ENCODE assay signal across 25 cellular contexts in the genomic region with DNA sequence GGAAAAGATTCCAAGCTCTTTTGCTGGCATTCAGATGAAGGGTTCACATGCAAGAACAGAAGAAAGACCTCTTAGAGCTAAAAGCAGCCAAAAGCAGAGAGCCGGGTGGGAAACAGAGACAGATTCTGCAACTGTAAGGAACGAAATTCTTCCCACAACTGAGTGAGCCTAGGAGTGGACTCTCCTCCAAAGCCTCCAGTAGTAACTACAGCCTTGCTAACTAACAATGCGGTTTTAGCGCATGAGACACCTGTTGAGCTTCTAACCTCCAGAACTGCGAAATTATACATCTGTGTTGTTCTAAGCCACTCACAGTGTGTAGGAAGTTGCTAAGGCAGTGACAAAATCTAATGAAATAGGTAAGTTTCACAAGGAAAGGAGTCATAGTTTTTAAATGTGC.
DNase-seq lines count a peak whose midpoint lies in the region; ATAC-seq, FAIRE-seq and TF ChIP-seq lines count a peak whose summit lies in the region.
"Had no signal": no experiment of that assay in that cellular context is flagged by ENCODE, and none has a peak within 500 bp of the region (broad histone marks: within the 10 kb centered on the region; RNA-seq: fewer than 3 reads in every experiment).

No MANE protein-coding gene starts in this region.

- dilution Hi-C loops in IMR-90 (cut with HindIII; ENCODE audit: low sequenced_read_pairs, unreplicated experiment) = no loop called here

- H3K23me2 ChIP-seq in H1 (ENCODE audit: low read depth, low read length) = no peaks in the 10 kb centered on the region

- WGBS in IMR-90 (ENCODE audit: extremely low coverage in 2 of 2, insufficient read length in 1 of 2), 2 experiments = no CpG with 5 or more reads among the region's 5 CpGs
- 64% methylated on average over 5 of the region's 5 CpGs; no CpG with 5 or more reads in 1 of the 2 experiments for WGBS in H1 (ENCODE audit: extremely low coverage in 1 of 2, insufficient coverage in 1 of 2, insufficient read length in 1 of 2, insufficient replicate concordance in 2 of 2, low coverage in 1 of 2, low lambda C conversion rate in 2 of 2, missing lambda C conversion rate in 1 of 2), 2 experiments
- 64 to 65% methylated on average over 5 of the region's 5 CpGs for WGBS in heart right ventricle, 2 donors
- WGBS in suprapubic skin = 73% methylated on average over 5 of the region's 5 CpGs

- CTCF ChIA-PET in IMR-90 (lab: Yijun Ruan, JAX) = no interaction called here
- CTCF ChIA-PET in H1 (lab: Charles Lee; ENCODE audit: partially characterized antibody) = no interaction called here

- H2BK20ac ChIP-seq in IMR-90 (ENCODE audit: low read depth, low read length) (no peak overlapping the region), H1 (ENCODE audit: low read length) (no peak overlapping the region)

- H3K79me1 ChIP-seq in IMR-90 (ENCODE audit: low read depth in 1 of 2, low read length in 2 of 2) (no peaks in the 10 kb centered on the region), H1 (ENCODE audit: low read depth, low read length) (no peaks in the 10 kb centered on the region)

- H3K4me1 ChIP-seq in IMR-90 (ENCODE audit: control insufficient read depth, insufficient read depth, low read length) (no peaks in the 10 kb centered on the region), H1 (replicated peaks in 1 of 4; ENCODE audit: control insufficient read depth in 3 of 4, insufficient read depth in 4 of 4, low read length in 3 of 4) (peaks cover 0 to 6% (median 2%) of the 10 kb centered on the region in 4 experiments; a peak in 2 of 7 replicates), heart right ventricle (no peaks in the 10 kb centered on the region), suprapubic skin (no peaks in the 10 kb centered on the region)

- no peak overlapping the region for H2BK120ac ChIP-seq in IMR-90 (ENCODE audit: low read depth, low read length)
- no peak overlapping the region for H2BK120ac ChIP-seq in H1 (replicated peaks; ENCODE audit: low read depth, low read length)

- H3K56ac ChIP-seq in IMR-90 (ENCODE audit: extremely low read depth, insufficient read depth, low read length) = no peak overlapping the region
- H3K56ac ChIP-seq in H1 (replicated peaks; ENCODE audit: insufficient read length, low read depth, low read length) = no peak overlapping the region

- H2AFZ ChIP-seq in IMR-90 (replicated peaks; ENCODE audit: low read length, poor library complexity) (no peak overlapping the region), H1 (ENCODE audit: low read length) (peak overlapping the region; percentile 76)

- in situ Hi-C loops in IMR-90 (cut with MboI; ENCODE audit: low sequenced_read_pairs) = no loop called here

- no peak for TF ChIP-seq CTCF in IMR-90 (conservative IDR thresholded peaks at IDR 0.05; ENCODE audit: low read depth, low read length)
- TF ChIP-seq CTCF in H1 (IDR thresholded peaks at IDR 0.05; ENCODE audit: control extremely low read depth in 1 of 3, insufficient read depth in 1 of 3, low read depth in 1 of 3, low read length in 3 of 3) = no peak
- TF ChIP-seq CTCF in heart right ventricle (IDR thresholded peaks at IDR 0.05) = no peak
- TF ChIP-seq CTCF in suprapubic skin (IDR thresholded peaks at IDR 0.05) = no peak

- POLR2A ChIA-PET in IMR-90 (lab: Charles Lee; ENCODE audit: unreplicated experiment) (no interaction called here), H1 (lab: Charles Lee; ENCODE audit: partially characterized antibody) (no interaction called here)

- ATAC-seq in IMR-90 (ENCODE audit: low read depth) (no peak), heart right ventricle (no peak)
- ATAC-seq: HCT116, Panc1, SK-N-SH treated with all-trans-retinoic acid at 6 μM for 48 hours had no signal

- DNase-seq in DMS 273 (lab: John Stamatoyannopoulos, UW; ENCODE audit: unreplicated experiment) = peak; percentile 18
- DNase-seq in DMS 273 treated with DMSO at 0.1 percent for 48 hours (lab: John Stamatoyannopoulos, UW) = no peak
- DNase-seq in IMR-90 = peak; percentile 0
- no peak for DNase-seq in H1 (ENCODE audit: low read depth in 1 of 2, low spot score in 2 of 2)
- peak; percentile 29 for DNase-seq in skeletal muscle cell (ENCODE audit: low read depth)
- no peak for DNase-seq in HK-2 (ENCODE audit: unreplicated experiment)
- DNase-seq in heart right ventricle = no peak
- no peak for DNase-seq in suprapubic skin (ENCODE audit: low spot score in 2 of 2)
- DNase-seq: ACHN; CD4-positive, alpha-beta T cell; COR-L47; Kasumi-1; MM.1S; NCI-H1092 treated with DMSO at 0.1 percent for 48 hours; NCI-H1436 treated with DMSO at 0.1 percent for 48 hours; NCI-H1930; NCI-H774; NK-92 treated with Interleukin-12 subunit alpha and Interleukin-12 subunit beta, amount 100 ng/mL, for 24 hours; SIG-M5 had no signal

- H4K8ac ChIP-seq in IMR-90 (ENCODE audit: low read depth in 2 of 2, low read length in 2 of 2) (no peak overlapping the region), H1 (ENCODE audit: extremely low read depth, insufficient read depth, low read length) (no peak overlapping the region)

- no TSS peak for BruUV-seq in IMR-90 (replicated peaks; lab: Mats Ljungman, UMichigan)

- TF ChIP-seq RAD21 in IMR-90 (IDR thresholded peaks at IDR 0.05; ENCODE audit: low read length) (no peak), H1 (IDR thresholded peaks at IDR 0.05 in 1 of 2, conservative IDR thresholded peaks at IDR 0.05 in 1 of 2; ENCODE audit: low read depth in 2 of 2, low read length in 2 of 2) (no peak)

- intact Hi-C loops in IMR-90 (cut with micrococcal nuclease) = no loop called here
- intact Hi-C loops in heart right ventricle (cut with DNase I) = no loop called here

- no peaks in the 10 kb centered on the region for H3K79me2 ChIP-seq in H1 (ENCODE audit: control insufficient read depth in 1 of 2, insufficient read depth in 2 of 2, low read length in 2 of 2)

- H4K5ac ChIP-seq in IMR-90 (ENCODE audit: low read depth, low read length) (no peak overlapping the region), H1 (ENCODE audit: insufficient read length, low read depth, low read length) (no peak overlapping the region)

- H3K4ac ChIP-seq in IMR-90 (ENCODE audit: low read depth, low read length) (no peak overlapping the region), H1 (replicated peaks; ENCODE audit: insufficient read length, low read depth, low read length) (no peak overlapping the region)

- H3K4me2 ChIP-seq in IMR-90 (ENCODE audit: low read depth, low read length) (no peak overlapping the region), H1 (ENCODE audit: insufficient read depth in 1 of 2, low read depth in 2 of 2, low read length in 2 of 2) (no peak overlapping the region)
- H3K4me2 ChIP-seq: BLaER1 had no signal

- H2BK5ac ChIP-seq in IMR-90 (ENCODE audit: low read depth, low read length, poor library complexity, severe bottlenecking) (no peak overlapping the region), H1 (ENCODE audit: low read depth, low read length) (no peak overlapping the region)

- H3K27me3 ChIP-seq in IMR-90 (ENCODE audit: control insufficient read depth, insufficient read depth, low read length) = no peaks in the 10 kb centered on the region
- no peaks in the 10 kb centered on the region for H3K27me3 ChIP-seq in H1 (replicated peaks in 1 of 4; ENCODE audit: control insufficient read depth in 3 of 4, extremely low read depth in 1 of 4, insufficient read depth in 3 of 4, low read length in 3 of 4)
- H3K27me3 ChIP-seq in heart right ventricle = no peaks in the 10 kb centered on the region
- H3K27me3 ChIP-seq in suprapubic skin = no peaks in the 10 kb centered on the region
- H3K27me3 ChIP-seq: BLaER1 had no signal

- H4K20me1 ChIP-seq in IMR-90 (ENCODE audit: insufficient read depth, low read length) (no peaks in the 10 kb centered on the region), H1 (replicated peaks in 1 of 2; ENCODE audit: control insufficient read depth in 1 of 2, insufficient read depth in 2 of 2, low read length in 2 of 2) (no peaks in the 10 kb centered on the region)
- H4K20me1 ChIP-seq: BLaER1 had no signal

- H3K36me3 ChIP-seq in IMR-90 (ENCODE audit: control insufficient read depth, insufficient read depth, low read length) = no peaks in the 10 kb centered on the region
- no peaks in the 10 kb centered on the region for H3K36me3 ChIP-seq in H1 (ENCODE audit: control insufficient read depth in 2 of 4, insufficient read depth in 4 of 4, low read length in 3 of 4)
- H3K36me3 ChIP-seq in heart right ventricle = no peaks in the 10 kb centered on the region
- no peaks in the 10 kb centered on the region for H3K36me3 ChIP-seq in suprapubic skin
- H3K36me3 ChIP-seq: BLaER1 had no signal

- H3K4me3 ChIP-seq in IMR-90 (ENCODE audit: insufficient read depth, low read depth, low read length) (no peak overlapping the region), H1 (ENCODE audit: extremely low read depth in 1 of 4, insufficient read depth in 2 of 4, low read depth in 3 of 4, low read length in 4 of 4) (no peak overlapping the region), skeletal muscle cell (ENCODE audit: low read depth, low read length) (no peak overlapping the region), heart right ventricle (no peak overlapping the region), suprapubic skin (no peak overlapping the region)
- H3K4me3 ChIP-seq: BLaER1 had no signal

- H4K91ac ChIP-seq in IMR-90 (ENCODE audit: insufficient read depth, low read depth, low read length) (no peak overlapping the region), H1 (replicated peaks; ENCODE audit: insufficient read length, low read length) (no peak overlapping the region)

- H3K14ac ChIP-seq in IMR-90 (replicated peaks; ENCODE audit: low read depth, low read length) (no peak overlapping the region), H1 (ENCODE audit: insufficient read length) (no peak overlapping the region)

- TF ChIP-seq EP300 in H1 (IDR thresholded peaks at IDR 0.05; ENCODE audit: borderline replicate concordance in 1 of 2, low read depth in 2 of 2, low read length in 2 of 2) = no peak
- TF ChIP-seq EP300 in suprapubic skin (IDR thresholded peaks at IDR 0.05) = no peak

- TF ChIP-seq POLR2A in IMR-90 (IDR thresholded peaks at IDR 0.05; ENCODE audit: low read depth, low read length) (no peak), H1 (IDR thresholded peaks at IDR 0.05; ENCODE audit: control extremely low read depth in 1 of 2, low read depth in 2 of 2, low read length in 2 of 2) (no peak), suprapubic skin (IDR thresholded peaks at IDR 0.05) (no peak)

- no peak overlapping the region for H2AK5ac ChIP-seq in IMR-90 (ENCODE audit: low read depth, low read length)
- H2AK5ac ChIP-seq in H1 (ENCODE audit: low read depth, low read length) = no peak overlapping the region

- peaks cover 2% of the 10 kb centered on the region; the same call in 1 of the 2 replicates for H3K9me3 ChIP-seq in IMR-90 (ENCODE audit: control insufficient read depth, insufficient read depth, low read length)
- no peaks in the 10 kb centered on the region for H3K9me3 ChIP-seq in H1 (ENCODE audit: insufficient read depth in 2 of 2, low read depth in 1 of 2, low read length in 1 of 2)
- H3K9me3 ChIP-seq in heart right ventricle = peaks cover 0 to 3% (median 0%) of the 10 kb centered on the region in 11 donors
- no peaks in the 10 kb centered on the region for H3K9me3 ChIP-seq in suprapubic skin
- H3K9me3 ChIP-seq: BLaER1 had no signal

- no peak overlapping the region for H2AK9ac ChIP-seq in IMR-90 (replicated peaks; ENCODE audit: low read depth, low read length, poor library complexity)

- H3K9me1 ChIP-seq in IMR-90 (ENCODE audit: insufficient read depth, low read length) = no peaks in the 10 kb centered on the region

- H3K18ac ChIP-seq in IMR-90 (ENCODE audit: low read depth, low read length) (no peak overlapping the region), H1 (ENCODE audit: extremely low read depth, low read length) (no peak overlapping the region)

- H3K9ac ChIP-seq in IMR-90 (ENCODE audit: low read depth, low read length) = no peak overlapping the region
- H3K9ac ChIP-seq in H1 (replicated peaks in 1 of 4; ENCODE audit: extremely low read depth in 1 of 4, low read depth in 3 of 4, low read length in 3 of 4) = no peak overlapping the region
- H3K9ac ChIP-seq: BLaER1 had no signal

- H3K23ac ChIP-seq in IMR-90 (ENCODE audit: low read depth, low read length) (no peak overlapping the region), H1 (ENCODE audit: insufficient read length) (no peak overlapping the region)

- H2BK12ac ChIP-seq in H1 (ENCODE audit: low read depth, low read length) = no peak overlapping the region

- H3K27ac ChIP-seq in IMR-90 (ENCODE audit: insufficient read depth, low read length) = no peak overlapping the region
- H3K27ac ChIP-seq in H1 (ENCODE audit: low read depth, low read length) = no peak overlapping the region
- no peak overlapping the region for H3K27ac ChIP-seq in heart right ventricle
- no peak overlapping the region for H3K27ac ChIP-seq in suprapubic skin
- H3K27ac ChIP-seq: 22Rv1, BLaER1 had no signal

- FAIRE-seq in H1 (lab: Jason Lieb, UNC) = no peak
- FAIRE-seq: GM18507 had no signal

- no peak overlapping the region for H2BK15ac ChIP-seq in IMR-90 (ENCODE audit: low read depth, low read length)
- no peak overlapping the region for H2BK15ac ChIP-seq in H1 (ENCODE audit: low read length)

Comparison
In these comparisons a context has a peak if more than half of its experiments do, and no peak if none do; other contexts are left out.
1. DNase-seq: peak in DMS 273 (single experiment), IMR-90 (single experiment) and skeletal muscle cell (single experiment); none in DMS 273 treated with DMSO at 0.1 percent for 48 hours (single experiment), H1 (0 of 2), HK-2 (single experiment), heart right ventricle (0 of 2) and suprapubic skin (0 of 2).